ENCODE assay signal across 8 cellular contexts in genomic region chr2:127105656-127106456, GRCh38. TPM values are rescaled to one million over a fixed set of nuclear protein-coding genes. Genes with fewer than 3 reads are reported as not detected.
A peak's percentile ranks its signal among the peaks of the same experiment; 100 is the strongest.
DNase-seq lines count a peak whose midpoint lies in the region; ATAC-seq and TF ChIP-seq lines count a peak whose summit lies in the region.

No MANE protein-coding gene starts in this region.

- peak; percentile 59 to 82 for DNase-seq in NCI-H524 (lab: John Stamatoyannopoulos, UW)
- DNase-seq in NCI-H524 treated with DMSO at 0.1 percent for 48 hours (lab: John Stamatoyannopoulos, UW): no peak
- peak in 2 of 3 donors; percentile 54 to 67 for DNase-seq in Peyer's patch
- DNase-seq in ecto neural progenitor cell (ENCODE audit: low spot score): peak; percentile 78
- peak; percentile 52 to 56 for DNase-seq in lung microvascular endothelial cell (ENCODE audit: low read depth in 2 of 2)
- no peak for DNase-seq in tibial nerve (ENCODE audit: low spot score in 2 of 2)

- 0 to 1% methylated on average over 4 to 43 of the region's 51 CpGs for WGBS in tibial nerve, 2 donors

- H3K27me3 ChIP-seq in Peyer's patch (no peaks in the 10 kb centered on the region), tibial nerve (no peaks in the 10 kb centered on the region)

- H3K4me1 ChIP-seq in Peyer's patch (peaks cover 0 to 50% (median 9%) of the 10 kb centered on the region in 4 donors), tibial nerve (peaks cover 0 to 62% (median 26%) of the 10 kb centered on the region in 4 donors)

- peak overlapping the region; percentile 69 to 93 (median 81) for H3K27ac ChIP-seq in Peyer's patch
- peak overlapping the region; percentile 82 to 93 (median 87) for H3K27ac ChIP-seq in tibial nerve

- H3K4me3 ChIP-seq in Peyer's patch (peak overlapping the region; percentile 59 to 86 (median 76)), tibial nerve (peak overlapping the region; percentile 61 to 78 (median 64))

- no peak for ATAC-seq in HG02884 (IDR thresholded peaks at IDR 0.05; ENCODE audit: unreplicated experiment)
- no peak for ATAC-seq in GM19463 (IDR thresholded peaks at IDR 0.05; ENCODE audit: unreplicated experiment)

- no peak for TF ChIP-seq CTCF in Peyer's patch (IDR thresholded peaks at IDR 0.05)
- TF ChIP-seq CTCF in tibial nerve (IDR thresholded peaks at IDR 0.05): no peak

- H3K9me3 ChIP-seq in Peyer's patch (no peaks in the 10 kb centered on the region), tibial nerve (no peaks in the 10 kb centered on the region)

- H3K36me3 ChIP-seq in Peyer's patch: no peaks in the 10 kb centered on the region
- H3K36me3 ChIP-seq in tibial nerve: no peaks in the 10 kb centered on the region

- TF ChIP-seq POLR2A in Peyer's patch (IDR thresholded peaks at IDR 0.05) (no peak), tibial nerve (IDR thresholded peaks at IDR 0.05) (peak in 1 of 2 donors; percentile 30)

- TF ChIP-seq EP300 in tibial nerve (IDR thresholded peaks at IDR 0.05): peak in 1 of 2 donors; percentile 31

RNA-seq across cellular contexts. Expression of gene BIN1, which starts 1.1 kb away (rescaled TPM):
- total RNA-seq in Peyer's patch (10 to 100 TPM; 22.2 to 81.7 (median 47.2) TPM), lung microvascular endothelial cell (30.0 and 37.3 TPM in 2 replicates), tibial nerve (100 to 1,000 TPM in 2 of 4 donors, 10 to 100 TPM in 2; 95.7 to 146 (median 98.8) TPM)

Comparison
In these comparisons a context has a peak if more than half of its experiments do, and no peak if none do; other contexts are left out.
1. DNase-seq: peak in NCI-H524 (2 of 2), Peyer's patch (2 of 3), ecto neural progenitor cell (single experiment) and lung microvascular endothelial cell (2 of 2); none in NCI-H524 treated with DMSO at 0.1 percent for 48 hours (single experiment) and tibial nerve (0 of 2).